Comparison of ENCODE assay signal across 16 cellular contexts in genomic region chr14:41785696-41786095, GRCh38.
DNase-seq lines count a peak whose midpoint lies in the region; ATAC-seq lines count a peak whose summit lies in the region.
"Had no signal": no experiment of that assay in that cellular context is flagged by ENCODE, and none has a peak within 500 bp of the region (broad histone marks: within the 10 kb centered on the region; RNA-seq: fewer than 3 reads in every experiment).

No MANE protein-coding gene starts in this region.

- ATAC-seq in GM19467 (IDR thresholded peaks at IDR 0.05; ENCODE audit: unreplicated experiment) = no peak
- ATAC-seq in HG02970 (IDR thresholded peaks at IDR 0.05; ENCODE audit: low FRiP score, unreplicated experiment) = no peak
- ATAC-seq: heart right ventricle; left colon; natural killer cell; stimulated activated naive CD8-positive, alpha-beta T cell treated with anti-CD3 and anti-CD28 coated beads, Interleukin-15, Interleukin-2, amounts not matched to agents 100 U/mL and 50 U/mL, for 24 hours had no signal

- DNase-seq in COR-L47 (lab: John Stamatoyannopoulos, UW) = peak; percentile 49
- peak; percentile 2 for DNase-seq in HT-29 (ENCODE audit: low spot score)
- peak; percentile 59 for DNase-seq in NCI-H2171 treated with DMSO at 0.1 percent for 48 hours (lab: John Stamatoyannopoulos, UW)
- DNase-seq in SK-N-DZ (ENCODE audit: low spot score) = peak; percentile 4
- DNase-seq in stimulated activated CD4-positive, alpha-beta T cell treated with anti-CD3 and anti-CD28 coated beads, Interleukin-1b, Interleukin-23, amount 100 ng/mL, for 48 hours = no peak
- no peak for DNase-seq in KG1 (lab: John Stamatoyannopoulos, UW)
- DNase-seq: activated B cell treated with CpG ODN at 0.5 μM for 24 hours; DND-41; GM23248; heart right ventricle; left colon; natural killer cell; SIG-M5; stimulated activated naive CD8-positive, alpha-beta T cell treated with anti-CD3 and anti-CD28 coated beads, Interleukin-15, Interleukin-2, amounts not matched to agents 100 U/mL and 50 U/mL, for 24 hours had no signal

Comparison
In these comparisons a context has a peak if more than half of its experiments do, and no peak if none do; other contexts are left out.
1. DNase-seq: peak in COR-L47 (single experiment), HT-29 (single experiment), NCI-H2171 treated with DMSO at 0.1 percent for 48 hours (single experiment) and SK-N-DZ (single experiment); none in stimulated activated CD4-positive, alpha-beta T cell treated with anti-CD3 and anti-CD28 coated beads, Interleukin-1b, Interleukin-23, amount 100 ng/mL, for 48 hours (single experiment) and KG1 (single experiment).